ENCODE assay signal across 8 cellular contexts in genomic region chr10:102114861-102115618, GRCh38. TPM values are rescaled to one million over a fixed set of nuclear protein-coding genes. Genes with fewer than 3 reads are reported as not detected.
DNase-seq lines count a peak whose midpoint lies in the region; ATAC-seq and TF ChIP-seq lines count a peak whose summit lies in the region.

No MANE protein-coding gene starts in this region.

- peaks cover 17% of the 10 kb centered on the region for H3K36me3 ChIP-seq in CD8-positive, alpha-beta T cell (ENCODE audit: insufficient read depth, low read length)
- peaks cover 13% of the 10 kb centered on the region; the same call in 1 of the 2 replicates for H3K36me3 ChIP-seq in OCI-LY1 (ENCODE audit: insufficient read depth, low read length)

- peak overlapping the region; percentile 82 for H3K9ac ChIP-seq in OCI-LY1 (ENCODE audit: low read length)

- H3K4me1 ChIP-seq in CD8-positive, alpha-beta T cell (ENCODE audit: insufficient read depth, low read length) = peaks cover 63% of the 10 kb centered on the region
- H3K4me1 ChIP-seq in OCI-LY1 (ENCODE audit: insufficient read depth, low read length, severe bottlenecking) = peaks cover 60% of the 10 kb centered on the region

- H3K4me3 ChIP-seq in CD8-positive, alpha-beta T cell (ENCODE audit: low read depth, low read length) = peak overlapping the region; percentile 75
- peak overlapping the region; percentile 76 for H3K4me3 ChIP-seq in OCI-LY1 (ENCODE audit: low read depth, low read length, poor library complexity, severe bottlenecking)
- peak overlapping the region; percentile 78 for H3K4me3 ChIP-seq in epithelial cell of proximal tubule (ENCODE audit: low read depth, low read length)

- H3K36me3 Mint-ChIP-seq in CD8-positive, alpha-beta T cell = peaks cover 28% of the 10 kb centered on the region

- no peaks in the 10 kb centered on the region for H3K9me3 ChIP-seq in CD8-positive, alpha-beta T cell (ENCODE audit: low read length)
- H3K9me3 ChIP-seq in OCI-LY1 (ENCODE audit: low read length) = no peaks in the 10 kb centered on the region

- no peak overlapping the region for H2AFZ ChIP-seq in OCI-LY1 (ENCODE audit: low read length)

- POLR2A ChIA-PET in CD8-positive, alpha-beta T cell (lab: Charles Lee) = interaction anchor here (0.6 to 1.6 kb wide), 4 partner anchors 13 to 49 kb away, joined by 3 to 7 read pairs (median 4); partner anchors contain the start of genes NOLC1 and PPRC1

- no peaks in the 10 kb centered on the region for H3F3A ChIP-seq in OCI-LY1 (ENCODE audit: insufficient read depth, low read length)

- CTCF ChIA-PET in CD8-positive, alpha-beta T cell (lab: Charles Lee) = interaction anchor here (0.7 to 1.4 kb wide), 5 partner anchors 16 to 274 kb away, joined by 3 read pairs; partner anchors contain the start of genes HPS6 and PPRC1

- no peak for TF ChIP-seq CTCF in CD8-positive, alpha-beta T cell (IDR thresholded peaks at IDR 0.05)
- TF ChIP-seq CTCF in OCI-LY1 (IDR thresholded peaks at IDR 0.05; ENCODE audit: low read length) = no peak
- TF ChIP-seq CTCF in epithelial cell of proximal tubule (conservative IDR thresholded peaks at IDR 0.05; ENCODE audit: low read depth, low read length) = no peak

- H4K20me1 ChIP-seq in OCI-LY1 (ENCODE audit: insufficient read depth, low read length) = no peaks in the 10 kb centered on the region

- H3K9me2 ChIP-seq in OCI-LY1 (ENCODE audit: low read depth, low read length) = no peaks in the 10 kb centered on the region

- H3K79me2 ChIP-seq in OCI-LY1 (ENCODE audit: insufficient read depth, low read length) = peaks cover 18% of the 10 kb centered on the region

- DNase-seq in CD8-positive, alpha-beta T cell = peak; percentile 62 to 90 (median 84)
- DNase-seq in HK-2 (ENCODE audit: unreplicated experiment) (peak; percentile 90), activated T-cell treated with anti-CD3 and anti-CD28 coated beads for 4 hours (peak; percentile 81), epithelial cell of proximal tubule (ENCODE audit: low read depth) (no peak), mucosa of gallbladder (ENCODE audit: low spot score) (peak; percentile 89)
- DNase-seq in stimulated activated CD8-positive, alpha-beta memory T cell treated with anti-CD3 and anti-CD28 coated beads, Interleukin-4, amount 100 ng/mL, for 48 hours = peak; percentile 90

- no peaks in the 10 kb centered on the region for H3K9me3 Mint-ChIP-seq in CD8-positive, alpha-beta T cell

- H3K27me3 Mint-ChIP-seq in CD8-positive, alpha-beta T cell (ENCODE audit: low read depth) = no peaks in the 10 kb centered on the region

- no peaks in the 10 kb centered on the region for H3K27me3 ChIP-seq in CD8-positive, alpha-beta T cell (ENCODE audit: insufficient read depth, low read length)
- H3K27me3 ChIP-seq in OCI-LY1 (ENCODE audit: insufficient read depth, low read length) = no peaks in the 10 kb centered on the region

- H3K4me3 Mint-ChIP-seq in CD8-positive, alpha-beta T cell = peak overlapping the region; percentile 91

- peak overlapping the region; percentile 75 for H3K4me2 ChIP-seq in OCI-LY1 (ENCODE audit: low read length)

- peak overlapping the region; percentile 56 for H3K27ac ChIP-seq in CD8-positive, alpha-beta T cell (ENCODE audit: low read depth, low read length)
- H3K27ac ChIP-seq in OCI-LY1 (ENCODE audit: low read depth, low read length, poor library complexity, severe bottlenecking) = peak overlapping the region; percentile 81

- H3K27ac Mint-ChIP-seq in CD8-positive, alpha-beta T cell = peak overlapping the region; percentile 93

- peaks cover 71% of the 10 kb centered on the region for H3K4me1 Mint-ChIP-seq in CD8-positive, alpha-beta T cell (ENCODE audit: low read depth)

- intact Hi-C loops in CD8-positive, alpha-beta T cell (cut with DNase I, micrococcal nuclease) = loop anchor here (1.0 to 5.0 kb wide), 5 partner anchors 17 to 387 kb away; partner anchors contain the start of genes ACTR1A (in 1 of the 2), HPS6 (in 1 of the 2), OGA (in 1 of the 2) and SUFU (in 1 of the 2)

- peak; percentile 69 for ATAC-seq in CD8-positive, alpha-beta T cell
- ATAC-seq in GM19372 (IDR thresholded peaks at IDR 0.05; ENCODE audit: low read depth, unreplicated experiment) = peak; percentile 72

RNA-seq across cellular contexts. Expression of gene LDB1, which starts 5.1 kb away (rescaled TPM):
- total RNA-seq in CD8-positive, alpha-beta T cell = 100 to 1,000 TPM; 113 to 124 TPM
- total RNA-seq in epithelial cell of proximal tubule (24.5 and 29.5 TPM in 2 replicates), mucosa of gallbladder (77.8 TPM)

RNA-seq across cellular contexts. Expression of gene PPRC1, which starts 17.8 kb away (rescaled TPM):
- 10 to 100 TPM; 35.2 to 38.5 TPM for total RNA-seq in CD8-positive, alpha-beta T cell
- total RNA-seq in epithelial cell of proximal tubule (21.4 and 35.5 TPM in 2 replicates), mucosa of gallbladder (20.8 TPM)

RNA-seq across cellular contexts. Expression of gene NOLC1, which starts 37.1 kb away (rescaled TPM):
- 10 to 100 TPM; 39.5 to 42.0 TPM for total RNA-seq in CD8-positive, alpha-beta T cell
- total RNA-seq in epithelial cell of proximal tubule (100 and 130 TPM in 2 replicates), mucosa of gallbladder (37.8 TPM)

RNA-seq across cellular contexts. Expression of gene HPS6, which starts 49.9 kb away (rescaled TPM):
- 10 to 100 TPM; 17.5 to 18.1 TPM for total RNA-seq in CD8-positive, alpha-beta T cell
- 47.6 and 52.6 TPM in 2 replicates for total RNA-seq in epithelial cell of proximal tubule
- 22.8 TPM for total RNA-seq in mucosa of gallbladder

RNA-seq across cellular contexts. Expression of gene ARMH3, which starts 59.1 kb away (rescaled TPM):
- total RNA-seq in CD8-positive, alpha-beta T cell = 10 to 100 TPM; 18.6 to 20.6 TPM
- total RNA-seq in epithelial cell of proximal tubule = 6.6 and 9.5 TPM in 2 replicates
- total RNA-seq in mucosa of gallbladder = 26.4 TPM
